In the genomic region with DNA sequence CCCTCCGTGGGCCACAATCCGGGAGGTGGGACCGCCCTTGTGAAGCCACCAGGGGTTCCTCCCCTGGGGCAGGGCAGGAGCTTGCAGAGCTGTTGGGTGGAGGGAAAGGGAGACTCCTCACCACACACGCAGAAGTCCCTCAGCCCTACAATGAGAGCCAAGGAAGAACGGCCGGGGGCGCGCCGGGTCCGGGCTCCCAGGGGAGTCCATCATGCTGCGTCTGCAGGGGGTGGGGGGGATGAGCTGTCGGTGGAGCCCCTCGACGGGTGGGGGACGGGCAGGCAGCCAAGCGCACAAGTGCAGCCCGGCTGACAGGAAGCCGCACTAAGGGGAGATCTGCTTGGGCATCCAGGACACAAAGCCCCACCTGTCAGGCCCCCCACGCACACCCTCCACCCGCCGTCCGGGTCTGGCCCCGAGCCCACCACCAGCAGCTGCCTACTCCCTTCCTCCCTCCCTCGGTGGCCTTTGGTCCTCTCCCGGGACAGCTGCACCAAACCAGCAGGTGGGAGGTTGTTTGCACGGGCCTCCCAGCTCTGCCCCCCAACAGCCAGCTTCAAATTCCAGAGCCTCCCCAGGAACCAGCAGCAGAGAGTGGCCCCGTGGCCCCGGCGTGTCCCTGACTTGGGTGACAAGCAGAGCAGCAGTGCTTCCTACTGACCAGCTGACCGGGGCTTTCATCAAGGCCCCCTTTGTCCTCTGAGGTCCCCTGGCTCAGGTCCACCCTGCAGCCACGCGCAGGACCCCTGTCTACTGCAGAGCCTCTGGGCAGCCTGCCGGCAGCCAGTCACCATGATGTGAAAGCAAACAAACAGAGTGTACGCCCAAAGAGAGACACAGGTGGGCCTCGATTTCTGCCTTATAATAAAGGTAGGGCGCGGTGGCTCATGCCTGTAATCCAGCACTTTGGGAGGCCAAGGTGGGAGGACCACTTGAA, we compare ENCODE assay signal across 10 cellular contexts. TPM values are rescaled to one million over a fixed set of nuclear protein-coding genes. Genes with fewer than 3 reads are reported as not detected.
DNase-seq lines count a peak whose midpoint lies in the region; TF ChIP-seq lines count a peak whose summit lies in the region.
"Had no signal": no experiment of that assay in that cellular context is flagged by ENCODE, and none has a peak within 500 bp of the region (broad histone marks: within the 10 kb centered on the region; RNA-seq: fewer than 3 reads in every experiment).

No MANE protein-coding gene starts in this region.

- WGBS in sigmoid colon, 2 donors: 38% methylated on average over 37 of the region's 37 CpGs

- in situ Hi-C loops in GM13977 (cut with MboI; ENCODE audit: low pct_unique_long_range_greater_than_20kb, low sequenced_read_pairs, unreplicated experiment): no loop called here

- no peak for TF ChIP-seq EP300 in sigmoid colon (IDR thresholded peaks at IDR 0.05)

- CTCF ChIA-PET in activated naive CD4-positive, alpha-beta T cell treated with anti-CD3 and anti-CD28 coated beads for 36 hours (lab: Charles Lee): no interaction called here

- H3K4me3 Mint-ChIP-seq in activated naive CD4-positive, alpha-beta T cell treated with anti-CD3 and anti-CD28 coated beads for 36 hours: no peak overlapping the region

- no peaks in the 10 kb centered on the region for H3K4me1 Mint-ChIP-seq in activated naive CD4-positive, alpha-beta T cell treated with anti-CD3 and anti-CD28 coated beads for 36 hours (ENCODE audit: low read depth)

- H3K27me3 ChIP-seq in left ventricle myocardium inferior (ENCODE audit: low read depth) (no peaks in the 10 kb centered on the region), sigmoid colon (peaks cover 0 to 5% (median 0%) of the 10 kb centered on the region in 3 donors)

- no peaks in the 10 kb centered on the region for H3K36me3 Mint-ChIP-seq in activated naive CD4-positive, alpha-beta T cell treated with anti-CD3 and anti-CD28 coated beads for 36 hours (ENCODE audit: low read depth)

- TF ChIP-seq CTCF in GM13977 (IDR thresholded peaks at IDR 0.05; ENCODE audit: extremely low read depth, insufficient read depth, missing control alignments) (no peak), left ventricle myocardium inferior (IDR thresholded peaks at IDR 0.05; ENCODE audit: borderline replicate concordance) (no peak), sigmoid colon (IDR thresholded peaks at IDR 0.05) (no peak)

- peaks cover 8% of the 10 kb centered on the region for H3K27me3 Mint-ChIP-seq in activated naive CD4-positive, alpha-beta T cell treated with anti-CD3 and anti-CD28 coated beads for 36 hours (ENCODE audit: low read depth)

- H3K9me3 Mint-ChIP-seq in activated naive CD4-positive, alpha-beta T cell treated with anti-CD3 and anti-CD28 coated beads for 36 hours: no peaks in the 10 kb centered on the region

- H3K4me3 ChIP-seq in left ventricle myocardium inferior (no peak overlapping the region), sigmoid colon (no peak overlapping the region)

- no peak overlapping the region for H3K27ac Mint-ChIP-seq in activated naive CD4-positive, alpha-beta T cell treated with anti-CD3 and anti-CD28 coated beads for 36 hours

- intact Hi-C loops in left ventricle myocardium inferior (cut with micrococcal nuclease) (no loop called here), sigmoid colon (cut with DNase I) (no loop called here)
- intact Hi-C loops in activated naive CD4-positive, alpha-beta T cell treated with anti-CD3 and anti-CD28 coated beads for 36 hours (cut with micrococcal nuclease): no loop called here

- DNase-seq in GM13977 (ENCODE audit: low spot score) (peak; percentile 50), NCI-H748 treated with DMSO at 0.1 percent for 48 hours (lab: John Stamatoyannopoulos, UW) (peak; percentile 13), left ventricle myocardium inferior (peak; percentile 27), sigmoid colon (peak; percentile 62), NCI-H510A (lab: John Stamatoyannopoulos, UW) (no peak), RKO (ENCODE audit: low spot score) (no peak)
- DNase-seq in activated CD4-positive, alpha-beta T cell treated with anti-CD3 and anti-CD28 coated beads for 1 hour: no peak
- DNase-seq in activated naive CD4-positive, alpha-beta T cell treated with anti-CD3 and anti-CD28 coated beads for 36 hours: no peak
- DNase-seq: NCI-H2029; stimulated activated CD4-positive, alpha-beta T cell treated with anti-CD3 and anti-CD28 coated beads, Interleukin-2, amount 100 ng/mL, for 48 hours had no signal

- no peaks in the 10 kb centered on the region for H3K9me3 ChIP-seq in left ventricle myocardium inferior (replicated peaks)
- no peaks in the 10 kb centered on the region for H3K9me3 ChIP-seq in sigmoid colon

- TF ChIP-seq POLR2A in sigmoid colon (IDR thresholded peaks at IDR 0.05): no peak

- H3K27ac ChIP-seq in left ventricle myocardium inferior (replicated peaks) (no peak overlapping the region), sigmoid colon (no peak overlapping the region)

- no peaks in the 10 kb centered on the region for H3K36me3 ChIP-seq in left ventricle myocardium inferior
- no peaks in the 10 kb centered on the region for H3K36me3 ChIP-seq in sigmoid colon

- peaks cover 12% of the 10 kb centered on the region for H3K4me1 ChIP-seq in left ventricle myocardium inferior
- H3K4me1 ChIP-seq in sigmoid colon: no peaks in the 10 kb centered on the region

RNA-seq across cellular contexts. Expression of a gene that starts 50.3 kb away (rescaled TPM):
- total RNA-seq in left ventricle myocardium inferior: 14.5 TPM
- total RNA-seq in sigmoid colon: 10 to 100 TPM in 1 of 4 donors, 1 to 10 TPM in 3; 7.2 to 11.9 (median 8.6) TPM
- 1 to 10 TPM; 1.2 to 4.6 (median 1.4) TPM for polyA plus RNA-seq in sigmoid colon
- total RNA-seq in activated naive CD4-positive, alpha-beta T cell treated with anti-CD3 and anti-CD28 coated beads for 36 hours: 1 to 10 TPM; 2.1 to 2.3 TPM

Comparison
In these comparisons a context has a peak if more than half of its experiments do, and no peak if none do; other contexts are left out.
1. DNase-seq: peak in GM13977 (single experiment), NCI-H748 treated with DMSO at 0.1 percent for 48 hours (single experiment), left ventricle myocardium inferior (single experiment) and sigmoid colon (single experiment); none in NCI-H510A (single experiment), activated CD4-positive, alpha-beta T cell treated with anti-CD3 and anti-CD28 coated beads for 1 hour (single experiment), activated naive CD4-positive, alpha-beta T cell treated with anti-CD3 and anti-CD28 coated beads for 36 hours (single experiment) and RKO (single experiment).